19 cellular contexts compared by ENCODE assay signal in genomic region chr5:146528232-146528631, GRCh38. TPM values are rescaled to one million over a fixed set of nuclear protein-coding genes. Genes with fewer than 3 reads are reported as not detected.
DNase-seq lines count a peak whose midpoint lies in the region; ATAC-seq and TF ChIP-seq lines count a peak whose summit lies in the region.
"Had no signal": no experiment of that assay in that cellular context is flagged by ENCODE, and none has a peak within 500 bp of the region (broad histone marks: within the 10 kb centered on the region; RNA-seq: fewer than 3 reads in every experiment).

No MANE protein-coding gene starts in this region.

- no peaks in the 10 kb centered on the region for H4K20me1 ChIP-seq in OCI-LY3 (ENCODE audit: insufficient read depth, low read length)

- no peaks in the 10 kb centered on the region for H3K4me1 ChIP-seq in cardiac muscle cell (ENCODE audit: low read depth)
- peaks cover 6% of the 10 kb centered on the region; the same call in 1 of the 2 replicates for H3K4me1 ChIP-seq in OCI-LY3 (ENCODE audit: low read length)
- no peaks in the 10 kb centered on the region for H3K4me1 ChIP-seq in naive thymus-derived CD4-positive, alpha-beta T cell (ENCODE audit: control insufficient read depth in 2 of 2, insufficient read depth in 2 of 2, low read length in 2 of 2)
- H3K4me1 ChIP-seq: heart right ventricle, Peyer's patch, stomach had no signal

- CTCF ChIA-PET in naive thymus-derived CD4-positive, alpha-beta T cell (lab: Charles Lee): no interaction called here

- POLR2A ChIA-PET in naive thymus-derived CD4-positive, alpha-beta T cell (lab: Charles Lee): no interaction called here

- H3K36me3 ChIP-seq in cardiac muscle cell: no peaks in the 10 kb centered on the region
- no peaks in the 10 kb centered on the region for H3K36me3 ChIP-seq in OCI-LY3 (replicated peaks; ENCODE audit: low read depth, low read length)
- H3K36me3 ChIP-seq in naive thymus-derived CD4-positive, alpha-beta T cell (ENCODE audit: control insufficient read depth in 2 of 3, insufficient read depth in 3 of 3, low read length in 3 of 3): no peaks in the 10 kb centered on the region
- H3K36me3 ChIP-seq: heart right ventricle, Peyer's patch, stomach had no signal

- peaks cover 1 to 8% (median 2%) of the 10 kb centered on the region in 7 donors for H3K4me1 Mint-ChIP-seq in naive thymus-derived CD4-positive, alpha-beta T cell
- peaks cover 2% of the 10 kb centered on the region for H3K4me1 Mint-ChIP-seq in stimulated activated effector memory CD8-positive, alpha-beta T cell treated with anti-CD3 and anti-CD28 coated beads, Interleukin-12 subunit alpha, Interleukin-12 subunit beta, amount 100 ng/mL, for 72 hours

- no peaks in the 10 kb centered on the region for H3K9me3 Mint-ChIP-seq in naive thymus-derived CD4-positive, alpha-beta T cell
- H3K9me3 Mint-ChIP-seq in stimulated activated effector memory CD8-positive, alpha-beta T cell treated with anti-CD3 and anti-CD28 coated beads, Interleukin-12 subunit alpha, Interleukin-12 subunit beta, amount 100 ng/mL, for 72 hours: no peaks in the 10 kb centered on the region
- H3K9me3 Mint-ChIP-seq: activated naive CD4-positive, alpha-beta T cell treated with anti-CD3 and anti-CD28 coated beads, Interleukin-2, amount 50 U/mL, for 72 hours had no signal

- TF ChIP-seq CTCF in cardiac muscle cell (IDR thresholded peaks at IDR 0.05; ENCODE audit: low read depth, low read length): peak; percentile 27
- peak; percentile 11; the same call in 1 of the 2 replicates for TF ChIP-seq CTCF in OCI-LY3 (IDR thresholded peaks at IDR 0.05; ENCODE audit: low read depth, low read length)

- H3K4me2 ChIP-seq in OCI-LY3 (ENCODE audit: low read length): no peak overlapping the region

- intact Hi-C loops in left cardiac atrium (cut with DNase I): no loop called here
- intact Hi-C loops in naive thymus-derived CD4-positive, alpha-beta T cell (cut with micrococcal nuclease): no loop called here

- H3K27me3 ChIP-seq in cardiac muscle cell (peaks cover 13% of the 10 kb centered on the region), OCI-LY3 (ENCODE audit: low read depth, low read length) (0 out of 2 replicates have a peak, but pooled peaks cover 2% of the 10 kb centered on the region)
- no peaks in the 10 kb centered on the region for H3K27me3 ChIP-seq in naive thymus-derived CD4-positive, alpha-beta T cell (ENCODE audit: control insufficient read depth in 2 of 2, insufficient read depth in 2 of 2, low read length in 2 of 2)
- H3K27me3 ChIP-seq: Peyer's patch, stomach had no signal

- no peaks in the 10 kb centered on the region for H3K36me3 Mint-ChIP-seq in naive thymus-derived CD4-positive, alpha-beta T cell
- H3K36me3 Mint-ChIP-seq in stimulated activated effector memory CD8-positive, alpha-beta T cell treated with anti-CD3 and anti-CD28 coated beads, Interleukin-12 subunit alpha, Interleukin-12 subunit beta, amount 100 ng/mL, for 72 hours: no peaks in the 10 kb centered on the region
- H3K36me3 Mint-ChIP-seq: activated naive CD4-positive, alpha-beta T cell treated with anti-CD3 and anti-CD28 coated beads, Interleukin-2, amount 50 U/mL, for 72 hours had no signal

- H3K27ac Mint-ChIP-seq in naive thymus-derived CD4-positive, alpha-beta T cell: no peak overlapping the region
- H3K27ac Mint-ChIP-seq in stimulated activated effector memory CD8-positive, alpha-beta T cell treated with anti-CD3 and anti-CD28 coated beads, Interleukin-12 subunit alpha, Interleukin-12 subunit beta, amount 100 ng/mL, for 72 hours: no peak overlapping the region
- H3K27ac Mint-ChIP-seq: activated naive CD4-positive, alpha-beta T cell treated with anti-CD3 and anti-CD28 coated beads, Interleukin-2, amount 50 U/mL, for 72 hours had no signal

- H3K4me3 Mint-ChIP-seq in naive thymus-derived CD4-positive, alpha-beta T cell: no peak overlapping the region
- H3K4me3 Mint-ChIP-seq in stimulated activated effector memory CD8-positive, alpha-beta T cell treated with anti-CD3 and anti-CD28 coated beads, Interleukin-12 subunit alpha, Interleukin-12 subunit beta, amount 100 ng/mL, for 72 hours: no peak overlapping the region

- no peak for ATAC-seq in left cardiac atrium
- ATAC-seq in naive thymus-derived CD4-positive, alpha-beta T cell: no peak
- ATAC-seq in stimulated activated effector memory CD8-positive, alpha-beta T cell treated with anti-CD3 and anti-CD28 coated beads, Interleukin-12 subunit alpha, Interleukin-12 subunit beta, amount 100 ng/mL, for 72 hours: no peak
- ATAC-seq: activated naive CD4-positive, alpha-beta T cell treated with anti-CD3 and anti-CD28 coated beads, Interleukin-2, amount 50 U/mL, for 72 hours; heart right ventricle had no signal

- DNase-seq in cardiac muscle cell (ENCODE audit: low read depth in 1 of 2, low spot score in 1 of 2) (peak in 1 of 2 donors; percentile 37), left cardiac atrium (no peak), dermis microvascular lymphatic vessel endothelial cell (ENCODE audit: low read depth in 2 of 2) (peak; percentile 28 to 43), NCI-H446 treated with DMSO at 0.1 percent for 48 hours (lab: John Stamatoyannopoulos, UW) (no peak), NCI-H1436 (lab: John Stamatoyannopoulos, UW) (no peak)
- DNase-seq in naive thymus-derived CD4-positive, alpha-beta T cell: no peak
- no peak for DNase-seq in stimulated activated effector memory CD8-positive, alpha-beta T cell treated with anti-CD3 and anti-CD28 coated beads, Interleukin-12 subunit alpha, Interleukin-12 subunit beta, amount 100 ng/mL, for 72 hours (ENCODE audit: low spot score in 2 of 2)
- DNase-seq: activated CD8-positive, alpha-beta memory T cell treated with anti-CD3 and anti-CD28 coated beads, Interleukin-2, amount 50 U/mL, for 4 hours; central memory CD4-positive, alpha-beta T cell; DMS53; H7; heart right ventricle; NCI-H2227 treated with DMSO at 0.1 percent for 48 hours; Peyer's patch; posterior cingulate gyrus; stomach; T-helper 1 cell had no signal

- H2AFZ ChIP-seq in OCI-LY3 (ENCODE audit: low read depth, low read length): no peak overlapping the region

- H3K27ac ChIP-seq in cardiac muscle cell: no peak overlapping the region
- H3K27ac ChIP-seq in OCI-LY3 (ENCODE audit: low read length): no peak overlapping the region
- no peak overlapping the region for H3K27ac ChIP-seq in naive thymus-derived CD4-positive, alpha-beta T cell (ENCODE audit: low read depth, low read length)
- H3K27ac ChIP-seq: heart right ventricle, Peyer's patch, stomach had no signal

- no peak overlapping the region for H3K4me3 ChIP-seq in cardiac muscle cell
- no peak overlapping the region for H3K4me3 ChIP-seq in OCI-LY3 (ENCODE audit: low read length)
- no peak overlapping the region for H3K4me3 ChIP-seq in naive thymus-derived CD4-positive, alpha-beta T cell (ENCODE audit: low read length)
- H3K4me3 ChIP-seq: heart right ventricle, Peyer's patch, stomach had no signal

- H3K9me3 ChIP-seq in cardiac muscle cell (ENCODE audit: low read depth) (no peaks in the 10 kb centered on the region), OCI-LY3 (ENCODE audit: insufficient read depth, low read length) (no peaks in the 10 kb centered on the region)
- H3K9me3 ChIP-seq in naive thymus-derived CD4-positive, alpha-beta T cell (ENCODE audit: control insufficient read depth in 2 of 3, low read length in 3 of 3): no peaks in the 10 kb centered on the region
- H3K9me3 ChIP-seq: heart right ventricle, Peyer's patch, stomach had no signal

- no peaks in the 10 kb centered on the region for H3K79me2 ChIP-seq in OCI-LY3 (ENCODE audit: low read length)

- H3K9ac ChIP-seq in OCI-LY3 (ENCODE audit: low read length): no peak overlapping the region

- H3K27me3 Mint-ChIP-seq in naive thymus-derived CD4-positive, alpha-beta T cell: peaks cover 0 to 18% (median 0%) of the 10 kb centered on the region in 5 donors

RNA-seq across cellular contexts. Expression of gene GPR151, which starts 12.2 kb away (rescaled TPM):
- not detected in 2 replicates for total RNA-seq in cardiac muscle cell
- polyA plus RNA-seq in cardiac muscle cell: not detected in 2 replicates
- total RNA-seq in left cardiac atrium: not detected
- total RNA-seq in dermis microvascular lymphatic vessel endothelial cell: not detected in 2 replicates
- not detected for total RNA-seq in naive thymus-derived CD4-positive, alpha-beta T cell
- polyA plus RNA-seq in naive thymus-derived CD4-positive, alpha-beta T cell: under 1 TPM in 1 of 2 donors, not detected in 1; 0.09 TPM
- total RNA-seq: activated naive CD4-positive, alpha-beta T cell treated with anti-CD3 and anti-CD28 coated beads, Interleukin-2, amount 50 U/mL, for 72 hours; H7; heart right ventricle; Peyer's patch; stomach had no signal
- polyA plus RNA-seq: heart right ventricle, stomach had no signal

Comparison
In these comparisons a context has a peak if more than half of its experiments do, and no peak if none do; other contexts are left out.
1. DNase-seq: peak in dermis microvascular lymphatic vessel endothelial cell (2 of 2); none in left cardiac atrium (single experiment), NCI-H446 treated with DMSO at 0.1 percent for 48 hours (single experiment), naive thymus-derived CD4-positive, alpha-beta T cell (0 of 9), stimulated activated effector memory CD8-positive, alpha-beta T cell treated with anti-CD3 and anti-CD28 coated beads, Interleukin-12 subunit alpha, Interleukin-12 subunit beta, amount 100 ng/mL, for 72 hours (0 of 2) and NCI-H1436 (single experiment).